ENCODE assay signal across 29 cellular contexts in genomic region chr10:55979203-55979602, GRCh38.
"Had no signal": no experiment of that assay in that cellular context is flagged by ENCODE, and none has a peak within 500 bp of the region (broad histone marks: within the 10 kb centered on the region; RNA-seq: fewer than 3 reads in every experiment).

No MANE protein-coding gene starts in this region.

- H3K36me3 ChIP-seq: adrenal gland, breast epithelium, colonic mucosa, esophagus muscularis mucosa, gastrocnemius medialis, left ventricle myocardium inferior, neutrophil, ovary, prostate gland, right atrium auricular region, thoracic aorta, vagina had no signal

- H3K36me3 Mint-ChIP-seq: activated naive CD8-positive, alpha-beta T cell; mesothelial cell of epicardium; naive thymus-derived CD8-positive, alpha-beta T cell; type B pancreatic cell had no signal

- H3K4me3 ChIP-seq: adrenal gland, breast epithelium, colonic mucosa, dorsolateral prefrontal cortex, esophagus muscularis mucosa, gastrocnemius medialis, left ventricle myocardium inferior, ovary, prostate gland, right atrium auricular region, thoracic aorta, vagina had no signal

- H3K9me3 ChIP-seq: adrenal gland, colonic mucosa, esophagus muscularis mucosa, gastrocnemius medialis, left ventricle myocardium inferior, neutrophil, ovary, prostate gland, right atrium auricular region, thoracic aorta, vagina had no signal

- H3K27me3 ChIP-seq: adrenal gland, breast epithelium, colonic mucosa, esophagus muscularis mucosa, gastrocnemius medialis, neutrophil, ovary, right atrium auricular region, vagina had no signal

- DNase-seq: activated CD4-positive, alpha-beta T cell treated with anti-CD3 and anti-CD28 coated beads for 1 hour; activated CD4-positive, alpha-beta T cell treated with anti-CD3 and anti-CD28 coated beads, Interleukin-2, amount 50 U/mL, for 1 hour; activated naive CD4-positive, alpha-beta T cell; activated T-cell treated with anti-CD3 and anti-CD28 coated beads, Interleukin-2, amount 50 U/mL, for 24 hours; adrenal gland; colonic mucosa; dorsolateral prefrontal cortex; effector memory CD8-positive, alpha-beta T cell; gastrocnemius medialis; hippocampal formation; left ventricle myocardium inferior; naive thymus-derived CD8-positive, alpha-beta T cell; ovary; stimulated activated CD4-positive, alpha-beta T cell treated with anti-CD3 and anti-CD28 coated beads, Interleukin-4, amount 100 ng/mL, for 24 hours; stimulated activated naive CD4-positive, alpha-beta T cell treated with Interleukin-2 at 50 U/mL for 16 hours had no signal

- H3K27ac ChIP-seq: adrenal gland, breast epithelium, colonic mucosa, dorsolateral prefrontal cortex, esophagus muscularis mucosa, gastrocnemius medialis, left ventricle myocardium inferior, neutrophil, ovary, prostate gland, right atrium auricular region, thoracic aorta, vagina, VCaP had no signal

- ATAC-seq: activated T-helper 17 cell treated with anti-CD3 and anti-CD28 coated beads, Interleukin-2, amount 50 U/mL, for 72 hours; effector memory CD8-positive, alpha-beta T cell; gastrocnemius medialis; naive thymus-derived CD8-positive, alpha-beta T cell had no signal

- H3K4me3 Mint-ChIP-seq: activated naive CD8-positive, alpha-beta T cell; activated T-cell treated with anti-CD3 and anti-CD28 coated beads, Interleukin-2, amount 50 U/mL, for 24 hours; activated T-helper 17 cell treated with anti-CD3 and anti-CD28 coated beads, Interleukin-2, amount 50 U/mL, for 72 hours; central memory CD8-positive, alpha-beta T cell; effector memory CD8-positive, alpha-beta T cell; mesothelial cell of epicardium; naive thymus-derived CD8-positive, alpha-beta T cell; T-helper 2 cell treated with Interferon-gamma antibody and Interleukin-4, amounts not matched to agents 5 μg/mL and 100 μg/mL, for 36 hours; type B pancreatic cell had no signal

- H3K27ac Mint-ChIP-seq: activated naive CD8-positive, alpha-beta T cell; activated T-cell treated with anti-CD3 and anti-CD28 coated beads, Interleukin-2, amount 50 U/mL, for 24 hours; activated T-helper 17 cell treated with anti-CD3 and anti-CD28 coated beads, Interleukin-2, amount 50 U/mL, for 72 hours; effector memory CD8-positive, alpha-beta T cell; mesothelial cell of epicardium; naive thymus-derived CD8-positive, alpha-beta T cell; T-helper 2 cell treated with Interferon-gamma antibody and Interleukin-4, amounts not matched to agents 5 μg/mL and 100 μg/mL, for 36 hours; type B pancreatic cell had no signal

- H3K4me1 Mint-ChIP-seq: activated T-helper 17 cell treated with anti-CD3 and anti-CD28 coated beads, Interleukin-2, amount 50 U/mL, for 72 hours; central memory CD8-positive, alpha-beta T cell; mesothelial cell of epicardium; naive thymus-derived CD8-positive, alpha-beta T cell had no signal

- H3K27me3 Mint-ChIP-seq: activated naive CD8-positive, alpha-beta T cell; activated T-cell treated with anti-CD3 and anti-CD28 coated beads, Interleukin-2, amount 50 U/mL, for 24 hours; activated T-helper 17 cell treated with anti-CD3 and anti-CD28 coated beads, Interleukin-2, amount 50 U/mL, for 72 hours; central memory CD8-positive, alpha-beta T cell; effector memory CD8-positive, alpha-beta T cell; naive thymus-derived CD8-positive, alpha-beta T cell; type B pancreatic cell had no signal

- H3K4me1 ChIP-seq: adrenal gland, breast epithelium, colonic mucosa, esophagus muscularis mucosa, gastrocnemius medialis, left ventricle myocardium inferior, prostate gland, right atrium auricular region, vagina had no signal

- H3K9me3 Mint-ChIP-seq: activated T-helper 17 cell treated with anti-CD3 and anti-CD28 coated beads, Interleukin-2, amount 50 U/mL, for 72 hours; mesothelial cell of epicardium; type B pancreatic cell had no signal
